ENCODE assay signal across 14 cellular contexts in genomic region chr5:54799645-54800044, GRCh38.
DNase-seq lines count a peak whose midpoint lies in the region; ATAC-seq lines count a peak whose summit lies in the region.
"Had no signal": no experiment of that assay in that cellular context is flagged by ENCODE, and none has a peak within 500 bp of the region (broad histone marks: within the 10 kb centered on the region; RNA-seq: fewer than 3 reads in every experiment).

No MANE protein-coding gene starts in this region.

- H3K36me3 Mint-ChIP-seq in T-helper 2 cell treated with Interferon-gamma antibody and Interleukin-4, amounts not matched to agents 5 μg/mL and 100 μg/mL, for 36 hours (ENCODE audit: low read depth), result no peaks in the 10 kb centered on the region
- H3K36me3 Mint-ChIP-seq: brain, IgD-negative memory B cell had no signal

- no peak overlapping the region for H3K4me3 Mint-ChIP-seq in T-helper 2 cell treated with Interferon-gamma antibody and Interleukin-4, amounts not matched to agents 5 μg/mL and 100 μg/mL, for 36 hours
- H3K4me3 Mint-ChIP-seq: brain, nephron had no signal

- peaks cover 22% of the 10 kb centered on the region for H3K4me1 Mint-ChIP-seq in T-helper 2 cell treated with Interferon-gamma antibody and Interleukin-4, amounts not matched to agents 5 μg/mL and 100 μg/mL, for 36 hours (ENCODE audit: low read depth)
- H3K4me1 Mint-ChIP-seq: brain had no signal

- no peak overlapping the region for H3K27ac Mint-ChIP-seq in T-helper 2 cell treated with Interferon-gamma antibody and Interleukin-4, amounts not matched to agents 5 μg/mL and 100 μg/mL, for 36 hours
- H3K27ac Mint-ChIP-seq: brain, IgD-negative memory B cell, nephron had no signal

- no peaks in the 10 kb centered on the region for H3K9me3 Mint-ChIP-seq in T-helper 2 cell treated with Interferon-gamma antibody and Interleukin-4, amounts not matched to agents 5 μg/mL and 100 μg/mL, for 36 hours
- H3K9me3 Mint-ChIP-seq: brain, nephron had no signal

- DNase-seq in NOMO-1 treated with DMSO at 0.1 percent for 48 hours (lab: John Stamatoyannopoulos, UW; ENCODE audit: unreplicated experiment) (peak; percentile 68), NCI-H1694 (lab: John Stamatoyannopoulos, UW) (no peak), GOT3 (lab: John Stamatoyannopoulos, UW) (no peak), NCI-H774 (lab: John Stamatoyannopoulos, UW) (no peak)
- DNase-seq in T-helper 2 cell treated with Interferon-gamma antibody and Interleukin-4, amounts not matched to agents 5 μg/mL and 100 μg/mL, for 36 hours (ENCODE audit: low spot score), result no peak
- DNase-seq: activated naive CD4-positive, alpha-beta T cell; dorsolateral prefrontal cortex; NCI-H1417 had no signal

- H3K27me3 Mint-ChIP-seq in T-helper 2 cell treated with Interferon-gamma antibody and Interleukin-4, amounts not matched to agents 5 μg/mL and 100 μg/mL, for 36 hours (ENCODE audit: low read depth), result peaks cover 22% of the 10 kb centered on the region
- H3K27me3 Mint-ChIP-seq: brain had no signal

- ATAC-seq in GM18519 (IDR thresholded peaks at IDR 0.05; ENCODE audit: low FRiP score, unreplicated experiment) (peak; percentile 85), GM21515 (IDR thresholded peaks at IDR 0.05; ENCODE audit: unreplicated experiment) (peak; percentile 83), HG03060 (IDR thresholded peaks at IDR 0.05; ENCODE audit: low read depth, unreplicated experiment) (peak; percentile 73)
